14 cellular contexts compared by ENCODE assay signal in genomic region chr9:135105211-135105745, GRCh38. TPM values are rescaled to one million over a fixed set of nuclear protein-coding genes. Genes with fewer than 3 reads are reported as not detected.
DNase-seq lines count a peak whose midpoint lies in the region; ATAC-seq and TF ChIP-seq lines count a peak whose summit lies in the region.
"Had no signal": no experiment of that assay in that cellular context is flagged by ENCODE, and none has a peak within 500 bp of the region (broad histone marks: within the 10 kb centered on the region; RNA-seq: fewer than 3 reads in every experiment).

No MANE protein-coding gene starts in this region.

- POLR2A ChIA-PET in CD8-positive, alpha-beta T cell (lab: Charles Lee) = no interaction called here

- no peak overlapping the region for H2AK5ac ChIP-seq in neuronal stem cell (ENCODE audit: low read depth, low read length)

- no peak for ATAC-seq in Right ventricle myocardium inferior
- ATAC-seq in CD8-positive, alpha-beta T cell = no peak
- ATAC-seq: A549 had no signal

- H2BK120ac ChIP-seq in neuronal stem cell (ENCODE audit: low read depth, low read length) = no peak overlapping the region

- H3K9ac ChIP-seq in neuronal stem cell (ENCODE audit: low read depth, low read length, poor library complexity) = no peak overlapping the region

- H3K18ac ChIP-seq in neuronal stem cell (ENCODE audit: low read length) = peak overlapping the region; percentile 64

- H4K8ac ChIP-seq in neuronal stem cell (ENCODE audit: low read depth, low read length) = no peak overlapping the region

- DNase-seq in Right ventricle myocardium inferior (ENCODE audit: missing footprints) = peak; percentile 55
- DNase-seq in cardiac septum (ENCODE audit: low spot score) = no peak
- DNase-seq in neuronal stem cell (ENCODE audit: low spot score) = no peak
- no peak for DNase-seq in CD8-positive, alpha-beta T cell
- no peak for DNase-seq in iPS-NIHi11 (ENCODE audit: low spot score)
- no peak for DNase-seq in vagina (ENCODE audit: extremely low spot score in 2 of 2)
- DNase-seq: AML-193; CD4-positive, alpha-beta T cell; DMS79 treated with DMSO at 0.1 percent for 48 hours had no signal

- no peak overlapping the region for H2AFZ ChIP-seq in neuronal stem cell (ENCODE audit: low read length)

- no peaks in the 10 kb centered on the region for H3K79me1 ChIP-seq in neuronal stem cell (ENCODE audit: low read depth, low read length)

- H2BK5ac ChIP-seq in neuronal stem cell (ENCODE audit: low read length) = no peak overlapping the region

- no peak overlapping the region for H2BK15ac ChIP-seq in neuronal stem cell (ENCODE audit: low read length)

- CTCF ChIA-PET in CD8-positive, alpha-beta T cell (lab: Charles Lee) = no interaction called here

- intact Hi-C loops in Right ventricle myocardium inferior (cut with DNase I) = no loop called here
- intact Hi-C loops in cardiac septum (cut with DNase I) = no loop called here
- intact Hi-C loops in CD8-positive, alpha-beta T cell (cut with DNase I, micrococcal nuclease) = no loop called here
- intact Hi-C loops in vagina (cut with DNase I) = no loop called here

- H3K4me1 ChIP-seq in neuronal stem cell (ENCODE audit: control insufficient read depth in 2 of 2, insufficient read depth in 1 of 2, low read depth in 1 of 2, low read length in 2 of 2) = peaks cover 0 to 10% of the 10 kb centered on the region in 2 donors
- no peaks in the 10 kb centered on the region for H3K4me1 ChIP-seq in CD8-positive, alpha-beta T cell (ENCODE audit: insufficient read depth, low read length)
- peaks cover 4% of the 10 kb centered on the region for H3K4me1 ChIP-seq in vagina
- H3K4me1 ChIP-seq: A549 had no signal

- H3K4me3 ChIP-seq in neuronal stem cell (ENCODE audit: low read length in 2 of 2) (no peak overlapping the region), vagina (no peak overlapping the region)
- H3K4me3 ChIP-seq in CD8-positive, alpha-beta T cell (ENCODE audit: low read depth, low read length) = no peak overlapping the region
- H3K4me3 ChIP-seq: A549 had no signal

- no CpG with 5 or more reads among the region's 31 CpGs for WGBS in neuronal stem cell (ENCODE audit: extremely low coverage in 2 of 2, insufficient read length in 2 of 2, insufficient replicate concordance in 1 of 2), 2 donors

- peaks cover 6% of the 10 kb centered on the region for H3K4me1 Mint-ChIP-seq in CD8-positive, alpha-beta T cell (ENCODE audit: low read depth)

- H3K23ac ChIP-seq in neuronal stem cell (ENCODE audit: low read depth, low read length, poor library complexity) = peak overlapping the region; percentile 73

- H3K36me3 ChIP-seq in neuronal stem cell (replicated peaks in 1 of 2; ENCODE audit: control insufficient read depth in 2 of 2, insufficient read depth in 2 of 2, low read length in 2 of 2) (no peaks in the 10 kb centered on the region), vagina (no peaks in the 10 kb centered on the region)
- no peaks in the 10 kb centered on the region for H3K36me3 ChIP-seq in CD8-positive, alpha-beta T cell (ENCODE audit: insufficient read depth, low read length)

- peak overlapping the region; percentile 11 for H3K4me2 ChIP-seq in neuronal stem cell (ENCODE audit: insufficient read depth, low read length, poor library complexity, severe bottlenecking)
- H3K4me2 ChIP-seq: A549 had no signal

- H3K27ac ChIP-seq in angular gyrus (ENCODE audit: low read depth, low read length) = peak overlapping the region; percentile 68
- H3K27ac ChIP-seq in neuronal stem cell (replicated peaks; ENCODE audit: low read length) = no peak overlapping the region
- H3K27ac ChIP-seq in CD8-positive, alpha-beta T cell (ENCODE audit: low read depth, low read length) = no peak overlapping the region
- no peak overlapping the region for H3K27ac ChIP-seq in vagina
- H3K27ac ChIP-seq: 22Rv1, A549, C4-2B had no signal

- TF ChIP-seq CTCF in CD8-positive, alpha-beta T cell (IDR thresholded peaks at IDR 0.05) = no peak
- TF ChIP-seq CTCF in vagina (IDR thresholded peaks at IDR 0.05) = no peak

- no peak for TF ChIP-seq POLR2A in vagina (IDR thresholded peaks at IDR 0.05)

- no peaks in the 10 kb centered on the region for H3K27me3 ChIP-seq in neuronal stem cell (ENCODE audit: control insufficient read depth in 3 of 3, insufficient read depth in 3 of 3, low read depth in 1 of 3, low read length in 3 of 3)
- H3K27me3 ChIP-seq in CD8-positive, alpha-beta T cell (ENCODE audit: insufficient read depth, low read length) = no peaks in the 10 kb centered on the region
- H3K27me3 ChIP-seq in vagina = no peaks in the 10 kb centered on the region

- H3K9me3 ChIP-seq in neuronal stem cell (replicated peaks in 1 of 2; ENCODE audit: control insufficient read depth in 2 of 2, insufficient read depth in 1 of 2, low read depth in 1 of 2, low read length in 2 of 2) (no peaks in the 10 kb centered on the region), vagina (no peaks in the 10 kb centered on the region)
- no peaks in the 10 kb centered on the region for H3K9me3 ChIP-seq in CD8-positive, alpha-beta T cell (ENCODE audit: low read length)
- H3K9me3 ChIP-seq: A549 had no signal

- H3K36me3 Mint-ChIP-seq in CD8-positive, alpha-beta T cell = no peaks in the 10 kb centered on the region

- H4K91ac ChIP-seq in neuronal stem cell (ENCODE audit: low read depth, low read length, poor library complexity) = no peak overlapping the region

- no peak overlapping the region for H3K4me3 Mint-ChIP-seq in CD8-positive, alpha-beta T cell
- H3K4me3 Mint-ChIP-seq: CD4-positive, alpha-beta T cell; H9 had no signal

- no peak overlapping the region for H3K27ac Mint-ChIP-seq in CD8-positive, alpha-beta T cell
- H3K27ac Mint-ChIP-seq: CD4-positive, alpha-beta T cell had no signal

- H3K14ac ChIP-seq in neuronal stem cell (ENCODE audit: low read length) = peak overlapping the region; percentile 89

- no peak overlapping the region for H3K4ac ChIP-seq in neuronal stem cell (ENCODE audit: low read length)

- peaks cover 32% of the 10 kb centered on the region for H3K27me3 Mint-ChIP-seq in CD8-positive, alpha-beta T cell (ENCODE audit: low read depth)

- no peak overlapping the region for H2BK12ac ChIP-seq in neuronal stem cell (ENCODE audit: low read length)

- H3K9me3 Mint-ChIP-seq in CD8-positive, alpha-beta T cell = no peaks in the 10 kb centered on the region
- H3K9me3 Mint-ChIP-seq: CD4-positive, alpha-beta T cell; H9 had no signal

RNA-seq across cellular contexts. Expression of gene OLFM1, which starts 17.8 kb away (rescaled TPM):
- total RNA-seq in Right ventricle myocardium inferior = 17.9 TPM
- 8.6 TPM for total RNA-seq in cardiac septum
- 5.8 TPM for polyA plus RNA-seq in neuronal stem cell (2013, experiment 1 of 2)
- 5.8 TPM for polyA plus RNA-seq in neuronal stem cell (2013, experiment 2 of 2)
- not detected for total RNA-seq in CD8-positive, alpha-beta T cell
- 39.0 TPM for total RNA-seq in vagina
- total RNA-seq: CD4-positive, alpha-beta T cell had no signal
